11 cellular contexts compared by ENCODE assay signal in the genomic region with DNA sequence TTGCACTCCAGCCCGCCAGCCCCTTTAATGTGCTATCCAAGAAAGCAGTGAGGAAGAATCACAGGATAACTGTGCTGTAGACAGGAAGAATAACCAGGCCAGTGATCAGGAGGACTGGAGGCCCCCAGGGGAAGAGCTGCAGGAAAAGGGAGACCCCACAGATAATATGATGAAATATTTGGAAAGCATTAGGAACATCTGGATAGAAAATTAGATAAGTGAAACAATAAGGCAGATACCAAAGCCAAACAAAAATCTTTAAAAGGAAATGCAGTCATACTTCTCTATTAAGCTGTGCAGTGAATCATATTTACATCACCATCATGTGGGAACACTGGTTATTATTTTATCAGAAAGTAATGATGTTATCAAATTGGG. TPM values are rescaled to one million over a fixed set of nuclear protein-coding genes. Genes with fewer than 3 reads are reported as not detected.
DNase-seq lines count a peak whose midpoint lies in the region; ATAC-seq, FAIRE-seq and TF ChIP-seq lines count a peak whose summit lies in the region.
"Had no signal": no experiment of that assay in that cellular context is flagged by ENCODE, and none has a peak within 500 bp of the region (broad histone marks: within the 10 kb centered on the region; RNA-seq: fewer than 3 reads in every experiment).

No MANE protein-coding gene starts in this region.

- H3K4me1 ChIP-seq in A549 (peaks cover 9% of the 10 kb centered on the region; the same call in 2 of the 3 replicates), mesendoderm (ENCODE audit: control insufficient read depth, low read depth, low read length) (peaks cover 1% of the 10 kb centered on the region)

- TF ChIP-seq POLR2A in A549 (IDR thresholded peaks at IDR 0.05; ENCODE audit: low read length) (no peak), GM12892 (IDR thresholded peaks at IDR 0.05; ENCODE audit: low read depth, low read length) (no peak)

- H3K9me3 ChIP-seq in A549 = no peaks in the 10 kb centered on the region
- H3K9me3 ChIP-seq: SJCRH30 had no signal

- H3K4me3 ChIP-seq in A549 (no peak overlapping the region), mesendoderm (ENCODE audit: low read length) (no peak overlapping the region)
- H3K4me3 ChIP-seq: SJCRH30 had no signal

- ATAC-seq in A549 = peak in 1 of 2 experiments; percentile 30; a peak in 2 of 6 replicates

- no peak overlapping the region for H4K5ac ChIP-seq in mesendoderm (ENCODE audit: low read length)

- no peak for DNase-seq in A549 (ENCODE audit: low read depth in 1 of 2, low spot score in 1 of 2)
- peak; percentile 88 for DNase-seq in HCEC 1CT
- DNase-seq in dermis blood vessel endothelial cell = peak; percentile 77
- no peak for DNase-seq in mesendoderm
- no peak for DNase-seq in GM12892 (ENCODE audit: insufficient read length)
- no peak for DNase-seq in middle frontal gyrus (ENCODE audit: extremely low spot score, low spot score)
- DNase-seq in NK-92 treated with Interleukin-12 subunit alpha and Interleukin-12 subunit beta, amount 100 ng/mL, for 24 hours (lab: John Stamatoyannopoulos, UW) = no peak
- no peak for DNase-seq in NCI-H2171 (lab: John Stamatoyannopoulos, UW)
- DNase-seq: caudate nucleus, SJCRH30 had no signal

- H2BK120ac ChIP-seq in mesendoderm (ENCODE audit: low read depth, low read length) = no peak overlapping the region

- H3K23ac ChIP-seq in mesendoderm (ENCODE audit: low read length) = no peak overlapping the region

- H3K27ac ChIP-seq in A549 (0 out of 6 replicates have a peak overlapping the region, but pooled peaks of 1 of the 2 experiments have one; percentile 29), mesendoderm (ENCODE audit: low read depth, low read length) (no peak overlapping the region)
- H3K27ac ChIP-seq: KMS-11, SJCRH30 had no signal

- POLR2A ChIA-PET in A549 (lab: Yijun Ruan, JAX) = interaction anchor here (1.1 kb wide), 1 partner anchor 14 kb away, joined by 3 read pairs; a partner anchor contains a TSS

- H3K79me2 ChIP-seq in mesendoderm (ENCODE audit: control insufficient read depth, insufficient read depth, low read length) = no peaks in the 10 kb centered on the region

- TF ChIP-seq EP300 in A549 (IDR thresholded peaks at IDR 0.05) = no peak

- CTCF ChIA-PET in A549 (lab: Yijun Ruan, JAX) = interaction anchor here (0.7 kb wide), 1 partner anchor 27 kb away, joined by 4 read pairs; no protein-coding TSS in a partner anchor

- no peak overlapping the region for H2BK15ac ChIP-seq in mesendoderm (replicated peaks; ENCODE audit: low read depth)

- no peaks in the 10 kb centered on the region for H3K36me3 ChIP-seq in mesendoderm (ENCODE audit: control insufficient read depth, insufficient read depth, low read length)
- H3K36me3 ChIP-seq: SJCRH30 had no signal

- no peak overlapping the region for H2AK5ac ChIP-seq in mesendoderm (ENCODE audit: low read length)

- peak overlapping the region; percentile 51 for H3K18ac ChIP-seq in mesendoderm (ENCODE audit: low read length)

- H3K27me3 ChIP-seq in mesendoderm (ENCODE audit: insufficient read depth, low read length, poor library complexity) = no peaks in the 10 kb centered on the region
- H3K27me3 ChIP-seq: SJCRH30 had no signal

- H3K4ac ChIP-seq in mesendoderm (ENCODE audit: low read depth, low read length) = no peak overlapping the region

- no peak overlapping the region for H3K56ac ChIP-seq in mesendoderm (ENCODE audit: low read length)

- H3K79me1 ChIP-seq in mesendoderm (ENCODE audit: low read length) = no peaks in the 10 kb centered on the region

- TF ChIP-seq CTCF in A549 (IDR thresholded peaks at IDR 0.05) = no peak

- no peak overlapping the region for H2BK5ac ChIP-seq in mesendoderm (ENCODE audit: low read length)

- WGBS in A549 (ENCODE audit: missing lambda C conversion rate) = 41% methylated on average over 1 of the region's 1 CpG
- WGBS in mesendoderm (ENCODE audit: extremely low coverage, insufficient coverage, low lambda C conversion rate) = no CpG with 5 or more reads among the region's 1 CpG

- FAIRE-seq in A549 (lab: Jason Lieb, UNC) = no peak
- no peak for FAIRE-seq in GM12892 (lab: Jason Lieb, UNC)

- H4K8ac ChIP-seq in mesendoderm (ENCODE audit: low read depth, low read length) = peak overlapping the region; percentile 94

- no peak overlapping the region for H3K9ac ChIP-seq in mesendoderm (ENCODE audit: low read length)
- H3K9ac ChIP-seq: KMS-11 had no signal

- H3K4me2 ChIP-seq in A549 (peak overlapping the region; percentile 42), mesendoderm (ENCODE audit: low read length) (no peak overlapping the region)
- H3K4me2 ChIP-seq: KMS-11 had no signal

- TF ChIP-seq RAD21 in A549 (conservative IDR thresholded peaks at IDR 0.05 in 1 of 2, IDR thresholded peaks at IDR 0.05 in 1 of 2) = no peak

TF ChIP-seq in A549, 52 proteins besides CTCF, POLR2A, EP300 and RAD21:
- TF ChIP-seq TFCP2L1 (CRISPR knock-in tag; IDR thresholded peaks at IDR 0.05) = no peak
- no peak for TF ChIP-seq ZC3H11A (IDR thresholded peaks at IDR 0.05)
- no peak for TF ChIP-seq HEYL (CRISPR knock-in tag; IDR thresholded peaks at IDR 0.05)
- no peak for TF ChIP-seq HDAC2 (IDR thresholded peaks at IDR 0.05)
- no peak for TF ChIP-seq ESRRA (IDR thresholded peaks at IDR 0.05; ENCODE audit: borderline replicate concordance, low read length)
- no peak for TF ChIP-seq SMC3 (IDR thresholded peaks at IDR 0.05)
- TF ChIP-seq, protein P1, sequence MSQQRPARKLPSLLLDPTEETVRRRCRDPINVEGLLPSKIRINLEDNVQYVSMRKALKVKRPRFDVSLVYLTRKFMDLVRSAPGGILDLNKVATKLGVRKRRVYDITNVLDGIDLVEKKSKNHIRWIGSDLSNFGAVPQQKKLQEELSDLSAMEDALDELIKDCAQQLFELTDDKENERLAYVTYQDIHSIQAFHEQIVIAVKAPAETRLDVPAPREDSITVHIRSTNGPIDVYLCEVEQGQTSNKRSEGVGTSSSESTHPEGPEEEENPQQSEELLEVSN (IDR thresholded peaks at IDR 0.05; ENCODE audit: borderline replicate concordance, low read depth) = no peak
- TF ChIP-seq MYC (IDR thresholded peaks at IDR 0.05; ENCODE audit: borderline replicate concordance, low read length) = no peak
- TF ChIP-seq BHLHE40 (IDR thresholded peaks at IDR 0.05; ENCODE audit: low read depth, low read length) = no peak
- no peak for TF ChIP-seq EHF (CRISPR knock-in tag; IDR thresholded peaks at IDR 0.05)
- no peak for TF ChIP-seq CHD4 (IDR thresholded peaks at IDR 0.05; ENCODE audit: borderline replicate concordance)
- no peak for TF ChIP-seq GATA3 (IDR thresholded peaks at IDR 0.05; ENCODE audit: borderline replicate concordance)
- TF ChIP-seq RFX5 (IDR thresholded peaks at IDR 0.05) = no peak
- TF ChIP-seq, protein P2, sequence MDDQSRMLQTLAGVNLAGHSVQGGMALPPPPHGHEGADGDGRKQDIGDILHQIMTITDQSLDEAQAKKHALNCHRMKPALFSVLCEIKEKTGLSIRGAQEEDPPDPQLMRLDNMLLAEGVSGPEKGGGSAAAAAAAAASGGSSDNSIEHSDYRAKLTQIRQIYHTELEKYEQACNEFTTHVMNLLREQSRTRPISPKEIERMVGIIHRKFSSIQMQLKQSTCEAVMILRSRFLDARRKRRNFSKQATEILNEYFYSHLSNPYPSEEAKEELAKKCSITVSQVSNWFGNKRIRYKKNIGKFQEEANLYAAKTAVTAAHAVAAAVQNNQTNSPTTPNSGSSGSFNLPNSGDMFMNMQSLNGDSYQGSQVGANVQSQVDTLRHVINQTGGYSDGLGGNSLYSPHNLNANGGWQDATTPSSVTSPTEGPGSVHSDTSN (IDR thresholded peaks at IDR 0.05) = no peak
- no peak for TF ChIP-seq HOXA7 (CRISPR knock-in tag; IDR thresholded peaks at IDR 0.05)
- TF ChIP-seq CBX8 (IDR thresholded peaks at IDR 0.05) = no peak
- TF ChIP-seq, protein P3, sequence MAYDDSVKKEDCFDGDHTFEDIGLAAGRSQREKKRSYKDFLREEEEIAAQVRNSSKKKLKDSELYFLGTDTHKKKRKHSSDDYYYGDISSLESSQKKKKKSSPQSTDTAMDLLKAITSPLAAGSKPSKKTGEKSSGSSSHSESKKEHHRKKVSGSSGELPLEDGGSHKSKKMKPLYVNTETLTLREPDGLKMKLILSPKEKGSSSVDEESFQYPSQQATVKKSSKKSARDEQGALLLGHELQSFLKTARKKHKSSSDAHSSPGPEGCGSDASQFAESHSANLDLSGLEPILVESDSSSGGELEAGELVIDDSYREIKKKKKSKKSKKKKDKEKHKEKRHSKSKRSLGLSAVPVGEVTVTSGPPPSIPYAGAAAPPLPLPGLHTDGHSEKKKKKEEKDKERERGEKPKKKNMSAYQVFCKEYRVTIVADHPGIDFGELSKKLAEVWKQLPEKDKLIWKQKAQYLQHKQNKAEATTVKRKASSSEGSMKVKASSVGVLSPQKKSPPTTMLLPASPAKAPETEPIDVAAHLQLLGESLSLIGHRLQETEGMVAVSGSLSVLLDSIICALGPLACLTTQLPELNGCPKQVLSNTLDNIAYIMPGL (CRISPR knock-in tag; IDR thresholded peaks at IDR 0.05; ENCODE audit: borderline replicate concordance) = no peak
- TF ChIP-seq CEBPB (IDR thresholded peaks at IDR 0.05) = no peak

RNA-seq across cellular contexts. Expression of a gene that starts 14.3 kb away (rescaled TPM):
- 19.0 and 30.1 TPM in 2 replicates for polyA plus RNA-seq in A549 (2011; rRNA removed)
- 8.1 and 9.1 TPM in 2 replicates for polyA plus RNA-seq in A549 (2012; cell fraction: cytosol; rRNA removed)
- polyA plus RNA-seq in A549 (2012; cell fraction: nucleus; rRNA removed) = 3.8 and 4.4 TPM in 2 replicates
- polyA plus RNA-seq in A549 (2017; fragmentation: RNase III; extraction: RNeasy Plus Mini Kit Qiagen cat#74134 plus additional on column Dnase treatment) = 40.0 to 43.7 TPM (median 42.4 TPM) in 3 replicates
- 18.5 and 18.8 TPM in 2 replicates for polyA minus RNA-seq in A549 (2011; rRNA and poly(A)+ RNA removed)
- 36.9 and 49.4 TPM in 2 replicates for total RNA-seq in dermis blood vessel endothelial cell
- 73.1 TPM for polyA plus RNA-seq in mesendoderm (2013, experiment 1 of 2)
- 72.8 TPM for polyA plus RNA-seq in mesendoderm (2013, experiment 2 of 2)
- polyA plus RNA-seq in GM12892 (2012; ENCODE audit: missing spikeins) = 25.8 TPM

RNA-seq across cellular contexts. Expression of a gene that starts 42.9 kb away (rescaled TPM):
- 41.7 and 59.1 TPM in 2 replicates for polyA plus RNA-seq in A549 (2011; rRNA removed)
- 14.7 and 17.7 TPM in 2 replicates for polyA plus RNA-seq in A549 (2012; cell fraction: cytosol; rRNA removed)
- polyA plus RNA-seq in A549 (2012; cell fraction: nucleus; rRNA removed) = 4.8 and 6.4 TPM in 2 replicates
- polyA plus RNA-seq in A549 (2017; fragmentation: RNase III; extraction: RNeasy Plus Mini Kit Qiagen cat#74134 plus additional on column Dnase treatment) = 61.2 to 66.6 TPM (median 65.2 TPM) in 3 replicates
- 23.1 and 31.9 TPM in 2 replicates for polyA minus RNA-seq in A549 (2011; rRNA and poly(A)+ RNA removed)
- total RNA-seq in dermis blood vessel endothelial cell = 16.2 and 22.3 TPM in 2 replicates
- polyA plus RNA-seq in mesendoderm (2013, experiment 1 of 2) = 39.6 TPM
- polyA plus RNA-seq in mesendoderm (2013, experiment 2 of 2) = 39.2 TPM
- 18.9 TPM for polyA plus RNA-seq in GM12892 (2012; ENCODE audit: missing spikeins)

Comparison
In these comparisons a context has a peak if more than half of its experiments do, and no peak if none do; other contexts are left out.
1. DNase-seq: peak in HCEC 1CT (single experiment) and dermis blood vessel endothelial cell (single experiment); none in A549 (0 of 2), mesendoderm (single experiment), GM12892 (single experiment), middle frontal gyrus (single experiment), NK-92 treated with Interleukin-12 subunit alpha and Interleukin-12 subunit beta, amount 100 ng/mL, for 24 hours (single experiment) and NCI-H2171 (single experiment).